ENCODE assay signal across 8 cellular contexts in genomic region chr12:109310247-109311125, GRCh38. TPM values are rescaled to one million over a fixed set of nuclear protein-coding genes. Genes with fewer than 3 reads are reported as not detected.
A peak's percentile ranks its signal among the peaks of the same experiment; 100 is the strongest.
DNase-seq lines count a peak whose midpoint lies in the region; ATAC-seq and TF ChIP-seq lines count a peak whose summit lies in the region.

No MANE protein-coding gene starts in this region.

- peak overlapping the region; percentile 78 for H3K9ac ChIP-seq in NT2/D1 (ENCODE audit: insufficient read length, low read depth)

- no peak overlapping the region for H3K27ac ChIP-seq in cardiac muscle cell

- H3K36me3 ChIP-seq in cardiac muscle cell (no peaks in the 10 kb centered on the region), NT2/D1 (ENCODE audit: insufficient read depth, insufficient read length, low read length) (no peaks in the 10 kb centered on the region)

- intact Hi-C loops in Right ventricle myocardium inferior (cut with DNase I), result no loop called here

- TF ChIP-seq CTCF in cardiac muscle cell (IDR thresholded peaks at IDR 0.05; ENCODE audit: low read depth, low read length), result no peak
- no peak for TF ChIP-seq CTCF in epithelial cell of esophagus (IDR thresholded peaks at IDR 0.05; ENCODE audit: insufficient read depth, low read depth, low read length, missing control alignments)

- no peak for DNase-seq in cardiac muscle cell (ENCODE audit: low read depth in 1 of 2, low spot score in 1 of 2)
- DNase-seq in Right ventricle myocardium inferior (ENCODE audit: missing footprints), result no peak
- DNase-seq in NT2/D1 (ENCODE audit: low read depth, low spot score), result no peak
- no peak for DNase-seq in epithelial cell of esophagus (ENCODE audit: low read depth)
- DNase-seq in retina, result peak; percentile 76
- no peak for DNase-seq in HuH-7 (ENCODE audit: low spot score)
- DNase-seq in CD1c-positive myeloid dendritic cell (ENCODE audit: extremely low spot score), result no peak

- peak overlapping the region; percentile 26 for H3K4me3 ChIP-seq in cardiac muscle cell
- peak overlapping the region; percentile 66 for H3K4me3 ChIP-seq in NT2/D1 (ENCODE audit: insufficient read length, low read depth)
- peak overlapping the region; percentile 27 for H3K4me3 ChIP-seq in epithelial cell of esophagus (ENCODE audit: low read length)

- peaks cover 71% of the 10 kb centered on the region for H3K27me3 ChIP-seq in cardiac muscle cell
- peaks cover 53% of the 10 kb centered on the region for H3K27me3 ChIP-seq in NT2/D1 (ENCODE audit: insufficient read depth, insufficient read length)

- H3K4me1 ChIP-seq in cardiac muscle cell (ENCODE audit: low read depth), result no peaks in the 10 kb centered on the region
- H3K4me1 ChIP-seq in NT2/D1 (ENCODE audit: insufficient read depth, insufficient read length), result peaks cover 6% of the 10 kb centered on the region

- H3K9me3 ChIP-seq in cardiac muscle cell (ENCODE audit: low read depth) (no peaks in the 10 kb centered on the region), NT2/D1 (ENCODE audit: insufficient read depth, low read length) (no peaks in the 10 kb centered on the region)

- no peak for ATAC-seq in Right ventricle myocardium inferior
- ATAC-seq in HG02759 (IDR thresholded peaks at IDR 0.05; ENCODE audit: unreplicated experiment), result no peak

RNA-seq across cellular contexts. Expression of gene FOXN4, which starts 1.4 kb away (rescaled TPM):
- total RNA-seq in cardiac muscle cell, result 0.42 and 2.5 TPM in 2 replicates
- polyA plus RNA-seq in cardiac muscle cell, result 0.15 and 0.84 TPM in 2 replicates
- total RNA-seq in Right ventricle myocardium inferior, result not detected

RNA-seq across cellular contexts. Expression of gene MYO1H, which starts 37.2 kb away (rescaled TPM):
- total RNA-seq in cardiac muscle cell, result 0.21 TPM in 1 of 2 replicates, not detected in the other
- polyA plus RNA-seq in cardiac muscle cell, result 0.36 TPM in 1 of 2 replicates, not detected in the other
- 0.16 TPM for total RNA-seq in Right ventricle myocardium inferior
